25 cellular contexts compared by ENCODE assay signal in genomic region chr10:85515316-85515715, GRCh38.
"Had no signal": no experiment of that assay in that cellular context is flagged by ENCODE, and none has a peak within 500 bp of the region (broad histone marks: within the 10 kb centered on the region; RNA-seq: fewer than 3 reads in every experiment).

No MANE protein-coding gene starts in this region.

- H3K27me3 ChIP-seq: esophagus muscularis mucosa, foreskin keratinocyte, heart left ventricle, hepatocyte, left lung had no signal

- H3K4me2 ChIP-seq: hepatocyte had no signal

- H3K27ac Mint-ChIP-seq: immature natural killer cell, mesothelial cell of epicardium had no signal

- H3K4me3 Mint-ChIP-seq: immature natural killer cell, mesothelial cell of epicardium had no signal

- H3K9me3 ChIP-seq: esophagus muscularis mucosa, gastroesophageal sphincter, left lung, lower lobe of right lung, mucosa of descending colon had no signal

- H3K36me3 Mint-ChIP-seq: immature natural killer cell, mesothelial cell of epicardium had no signal

- H3K27ac ChIP-seq: coronary artery, dorsolateral prefrontal cortex, esophagus muscularis mucosa, foreskin keratinocyte, gastroesophageal sphincter, heart left ventricle, hepatocyte, left lung, lower lobe of right lung had no signal

- H3K4me1 Mint-ChIP-seq: immature natural killer cell, mesothelial cell of epicardium had no signal

- FAIRE-seq: colon, endothelial cell of umbilical vein, frontal cortex, kidney had no signal

- DNase-seq: dermis blood vessel endothelial cell; dorsolateral prefrontal cortex; effector CD4-positive, alpha-beta T cell; effector memory CD4-positive, alpha-beta T cell; foreskin keratinocyte; heart left ventricle; hypothalamus; immature natural killer cell; islet precursor cell; kidney; kidney glomerular epithelial cell; left cardiac atrium; left lung; left ventricle myocardium superior; lower lobe of right lung; mesenchymal stem cell; mucosa of descending colon had no signal

- H3K4me3 ChIP-seq: coronary artery, dorsolateral prefrontal cortex, esophagus muscularis mucosa, gastroesophageal sphincter, heart left ventricle, hepatocyte, left lung, lower lobe of right lung, mucosa of descending colon had no signal

- H3K4me1 ChIP-seq: esophagus muscularis mucosa, foreskin keratinocyte, gastroesophageal sphincter, heart left ventricle, left lung, lower lobe of right lung had no signal

- H3K36me3 ChIP-seq: esophagus muscularis mucosa, gastroesophageal sphincter, heart left ventricle, left lung, lower lobe of right lung had no signal

- H3K79me2 ChIP-seq: hepatocyte had no signal

- H2AFZ ChIP-seq: hepatocyte had no signal
